ENCODE assay signal across 8 cellular contexts in genomic region chr12:6554990-6555691, GRCh38. TPM values are rescaled to one million over a fixed set of nuclear protein-coding genes. Genes with fewer than 3 reads are reported as not detected.
DNase-seq lines count a peak whose midpoint lies in the region; ATAC-seq and TF ChIP-seq lines count a peak whose summit lies in the region.

No MANE protein-coding gene starts in this region.

- peak overlapping the region; percentile 54 for H3K27ac Mint-ChIP-seq in MCF 10A (ENCODE audit: low read depth, unreplicated experiment)

- WGBS in mesenchymal stem cell = under 1% methylated on average over 33 of the region's 62 CpGs
- WGBS in urinary bladder = 6% methylated on average over 62 of the region's 62 CpGs

- peak overlapping the region; percentile 88 for H3K4me3 Mint-ChIP-seq in activated T-cell treated with anti-CD3 and anti-CD28 coated beads, Interleukin-2, amount 50 U/mL, for 4 hours
- H3K4me3 Mint-ChIP-seq in MCF 10A (ENCODE audit: unreplicated experiment) = no peak overlapping the region

- peak overlapping the region; percentile 79 for H4K8ac ChIP-seq in mesenchymal stem cell (ENCODE audit: low read length)

- H3K4me1 Mint-ChIP-seq in activated T-cell treated with anti-CD3 and anti-CD28 coated beads, Interleukin-2, amount 50 U/mL, for 4 hours (ENCODE audit: low read depth) = peaks cover 40% of the 10 kb centered on the region
- H3K4me1 Mint-ChIP-seq in MCF 10A (ENCODE audit: insufficient read depth, unreplicated experiment) = peaks cover 30% of the 10 kb centered on the region

- POLR2A ChIA-PET in MCF 10A (lab: Yijun Ruan, JAX) = no interaction called here

- H2AK5ac ChIP-seq in mesenchymal stem cell (ENCODE audit: low read length, severe bottlenecking) = no peak overlapping the region

- peak overlapping the region; percentile 71 for H2BK120ac ChIP-seq in mesenchymal stem cell (ENCODE audit: low read depth, low read length)

- H2BK12ac ChIP-seq in mesenchymal stem cell (ENCODE audit: low read length in 2 of 2) = peak overlapping the region in 1 of 2 experiments; percentile 68

- peak overlapping the region in 1 of 2 experiments; percentile 93 for H3K14ac ChIP-seq in mesenchymal stem cell (ENCODE audit: low read length in 2 of 2)

- BruUV-seq in MCF 10A (replicated peaks; lab: Mats Ljungman, UMichigan) = no TSS peak

- peak overlapping the region; percentile 96 for H3K4me2 ChIP-seq in mesenchymal stem cell (ENCODE audit: low read length, poor library complexity, severe bottlenecking)

- CTCF ChIA-PET in MCF 10A (lab: Yijun Ruan, JAX) = interaction anchor here (1.1 to 6.7 kb wide), 3 partner anchors 8 to 61 kb away, joined by 3 to 58 read pairs (median 33); no protein-coding TSS in a partner anchor

- ATAC-seq in activated T-cell treated with anti-CD3 and anti-CD28 coated beads, Interleukin-2, amount 50 U/mL, for 4 hours = peak; percentile 5 to 9
- ATAC-seq in GM21423 (IDR thresholded peaks at IDR 0.05; ENCODE audit: unreplicated experiment) = no peak

- peaks cover 16% of the 10 kb centered on the region for H3K79me1 ChIP-seq in mesenchymal stem cell (replicated peaks; ENCODE audit: low read length, poor library complexity, severe bottlenecking)

- H3K18ac ChIP-seq in mesenchymal stem cell (ENCODE audit: low read depth in 1 of 2, low read length in 2 of 2) = peak overlapping the region; percentile 69 to 86

- peak overlapping the region; percentile 44 for H2BK15ac ChIP-seq in mesenchymal stem cell (ENCODE audit: low read depth, poor library complexity, severe bottlenecking)

- H3K27me3 Mint-ChIP-seq in activated T-cell treated with anti-CD3 and anti-CD28 coated beads, Interleukin-2, amount 50 U/mL, for 4 hours (ENCODE audit: low read depth) = no peaks in the 10 kb centered on the region
- no peaks in the 10 kb centered on the region for H3K27me3 Mint-ChIP-seq in MCF 10A (ENCODE audit: insufficient read depth, unreplicated experiment)

- H3K27me3 ChIP-seq in HL-60 (ENCODE audit: insufficient read depth, poor library complexity, severe bottlenecking) (no peaks in the 10 kb centered on the region), mesenchymal stem cell (ENCODE audit: control insufficient read depth in 1 of 2, insufficient read depth in 1 of 2, low read length in 2 of 2) (no peaks in the 10 kb centered on the region)

- H3K4me1 ChIP-seq in mesenchymal stem cell (ENCODE audit: control insufficient read depth, insufficient read depth, low read depth, low read length) (peaks cover 43% of the 10 kb centered on the region), urinary bladder (ENCODE audit: insufficient read depth) (no peaks in the 10 kb centered on the region)

- peak overlapping the region; percentile 16 to 100 for H3K23ac ChIP-seq in mesenchymal stem cell (ENCODE audit: low read length in 2 of 2)

- peaks cover 34 to 36% of the 10 kb centered on the region in 2 experiments for H3K36me3 ChIP-seq in mesenchymal stem cell (ENCODE audit: control insufficient read depth in 1 of 2, insufficient read depth in 2 of 2, low read depth in 1 of 2, low read length in 2 of 2)
- peaks cover 9% of the 10 kb centered on the region for H3K36me3 ChIP-seq in urinary bladder (ENCODE audit: insufficient read depth)

- H2BK5ac ChIP-seq in mesenchymal stem cell (ENCODE audit: low read depth, low read length, poor library complexity, severe bottlenecking) = no peak overlapping the region

- DNase-seq in activated T-cell treated with anti-CD3 and anti-CD28 coated beads, Interleukin-2, amount 50 U/mL, for 4 hours = no peak
- DNase-seq in activated T-cell treated with anti-CD3 and anti-CD28 coated beads for 4 hours = no peak
- DNase-seq in HL-60 (ENCODE audit: low read depth in 1 of 2, low spot score in 1 of 2) = peak in 1 of 2 experiments; percentile 28
- DNase-seq in MCF 10A (ENCODE audit: unreplicated experiment) = no peak
- DNase-seq in mesenchymal stem cell = peak; percentile 48
- DNase-seq in superior temporal gyrus (ENCODE audit: extremely low spot score) = no peak

- peak overlapping the region; percentile 49 for H3K27ac ChIP-seq in HL-60 (replicated peaks)
- peak overlapping the region; percentile 69 for H3K27ac ChIP-seq in mesenchymal stem cell (ENCODE audit: low read length, poor library complexity, severe bottlenecking)
- peak overlapping the region; percentile 25 for H3K27ac ChIP-seq in urinary bladder (ENCODE audit: low read depth)

- H4K91ac ChIP-seq in mesenchymal stem cell (ENCODE audit: low read length) = peak overlapping the region; percentile 57

- intact Hi-C loops in MCF 10A (cut with micrococcal nuclease) = no loop called here

- H3K4me3 ChIP-seq in HL-60 (replicated peaks; ENCODE audit: insufficient read depth, low read length) = peak overlapping the region; percentile 92
- H3K4me3 ChIP-seq in mesenchymal stem cell (ENCODE audit: insufficient read depth in 1 of 2, low read depth in 1 of 2, low read length in 2 of 2) = peak overlapping the region; percentile 95 to 98
- peak overlapping the region; percentile 73 for H3K4me3 ChIP-seq in urinary bladder (ENCODE audit: low read depth, low read length)

- H3K9me3 ChIP-seq in mesenchymal stem cell (ENCODE audit: control insufficient read depth, low read length) = no peaks in the 10 kb centered on the region

- peak overlapping the region; percentile 57 to 96 for H3K4ac ChIP-seq in mesenchymal stem cell (ENCODE audit: low read depth in 1 of 2, low read length in 2 of 2)

- H3K36me3 Mint-ChIP-seq in activated T-cell treated with anti-CD3 and anti-CD28 coated beads, Interleukin-2, amount 50 U/mL, for 4 hours (ENCODE audit: insufficient read depth) = peaks cover 17% of the 10 kb centered on the region
- H3K36me3 Mint-ChIP-seq in MCF 10A (ENCODE audit: insufficient read depth, unreplicated experiment) = peaks cover 45% of the 10 kb centered on the region

- peak overlapping the region; percentile 98 for H3K9ac ChIP-seq in mesenchymal stem cell (ENCODE audit: low read length)

- no peaks in the 10 kb centered on the region for H3K9me3 Mint-ChIP-seq in activated T-cell treated with anti-CD3 and anti-CD28 coated beads, Interleukin-2, amount 50 U/mL, for 4 hours
- no peaks in the 10 kb centered on the region for H3K9me3 Mint-ChIP-seq in MCF 10A (ENCODE audit: unreplicated experiment)

- peak overlapping the region; percentile 29 for H2AFZ ChIP-seq in mesenchymal stem cell (ENCODE audit: low read depth, low read length)

- TF ChIP-seq CTCF in HL-60 (IDR thresholded peaks at IDR 0.05; ENCODE audit: insufficient read depth, low read length) (no peak), MCF 10A (IDR thresholded peaks at IDR 0.05; ENCODE audit: unreplicated experiment) (no peak)

RNA-seq across cellular contexts. Expression of gene IFFO1, which starts 0.7 kb away (rescaled TPM):
- 10 to 100 TPM in 1 of 3 donors, 1 to 10 TPM in 2; 8.5 to 10.2 (median 9.8) TPM for total RNA-seq in activated T-cell treated with anti-CD3 and anti-CD28 coated beads, Interleukin-2, amount 50 U/mL, for 4 hours
- total RNA-seq in MCF 10A (2022) (0.49 and 1.1 TPM in 2 replicates), urinary bladder (9.7 TPM)
- polyA plus RNA-seq in mesenchymal stem cell (2013, experiment 1 of 2) = 26.1 TPM
- 25.6 TPM for polyA plus RNA-seq in mesenchymal stem cell (2013, experiment 2 of 2)
- polyA plus RNA-seq in urinary bladder = 31.4 TPM

RNA-seq across cellular contexts. Expression of gene NOP2, which starts 12.9 kb away (rescaled TPM):
- 100 to 1,000 TPM; 267 to 300 (median 270) TPM for total RNA-seq in activated T-cell treated with anti-CD3 and anti-CD28 coated beads, Interleukin-2, amount 50 U/mL, for 4 hours
- total RNA-seq in MCF 10A (2022) = 97.1 and 108 TPM in 2 replicates
- polyA plus RNA-seq in mesenchymal stem cell (2013, experiment 1 of 2) = 20.3 TPM
- 21.3 TPM for polyA plus RNA-seq in mesenchymal stem cell (2013, experiment 2 of 2)
- total RNA-seq in urinary bladder = 9.0 TPM
- polyA plus RNA-seq in urinary bladder = 18.7 TPM

RNA-seq across cellular contexts. Expression of gene GAPDH, which starts 20.8 kb away (rescaled TPM):
- 1,000 to 10,000 TPM; 4,635 to 5,387 (median 5,019) TPM for total RNA-seq in activated T-cell treated with anti-CD3 and anti-CD28 coated beads, Interleukin-2, amount 50 U/mL, for 4 hours
- total RNA-seq in MCF 10A (2022) = 2,995 and 4,097 TPM in 2 replicates
- 4,502 TPM for polyA plus RNA-seq in mesenchymal stem cell (2013, experiment 1 of 2)
- 4,557 TPM for polyA plus RNA-seq in mesenchymal stem cell (2013, experiment 2 of 2)
- total RNA-seq in urinary bladder = 1,141 TPM
- 3,231 TPM for polyA plus RNA-seq in urinary bladder

RNA-seq across cellular contexts. Expression of gene CHD4, which starts 52.0 kb away (rescaled TPM):
- 100 to 1,000 TPM; 311 to 336 (median 332) TPM for total RNA-seq in activated T-cell treated with anti-CD3 and anti-CD28 coated beads, Interleukin-2, amount 50 U/mL, for 4 hours
- 135 and 151 TPM in 2 replicates for total RNA-seq in MCF 10A (2022)
- polyA plus RNA-seq in mesenchymal stem cell (2013, experiment 1 of 2) = 111 TPM
- polyA plus RNA-seq in mesenchymal stem cell (2013, experiment 2 of 2) = 104 TPM
- total RNA-seq in urinary bladder = 142 TPM
- polyA plus RNA-seq in urinary bladder = 135 TPM
